Comparison of ENCODE assay signal across 2 cellular contexts in genomic region chr4:6894086-6894478, GRCh38.
TF ChIP-seq lines count a peak whose summit lies in the region.

No MANE protein-coding gene starts in this region.

TF ChIP-seq in A549, 52 proteins besides CTCF, POLR2A, EP300 and RAD21:
- no peak for TF ChIP-seq HOXB13 (CRISPR knock-in tag; IDR thresholded peaks at IDR 0.05; ENCODE audit: low read depth)
- TF ChIP-seq ZC3H11A (IDR thresholded peaks at IDR 0.05): no peak
- no peak for TF ChIP-seq ZSCAN20 (CRISPR knock-in tag; IDR thresholded peaks at IDR 0.05)
- TF ChIP-seq CBX2 (IDR thresholded peaks at IDR 0.05; ENCODE audit: borderline replicate concordance, low read depth): no peak
- TF ChIP-seq RARB (CRISPR knock-in tag; IDR thresholded peaks at IDR 0.05): no peak
- TF ChIP-seq TFCP2L1 (CRISPR knock-in tag; IDR thresholded peaks at IDR 0.05): no peak
- TF ChIP-seq HES2 (IDR thresholded peaks at IDR 0.05): no peak
- TF ChIP-seq RFX5 (IDR thresholded peaks at IDR 0.05): no peak
- no peak for TF ChIP-seq GATA3 (IDR thresholded peaks at IDR 0.05; ENCODE audit: borderline replicate concordance)
- TF ChIP-seq USF2 (IDR thresholded peaks at IDR 0.05): no peak
- no peak for TF ChIP-seq HEYL (CRISPR knock-in tag; IDR thresholded peaks at IDR 0.05)
- TF ChIP-seq E2F6 (IDR thresholded peaks at IDR 0.05; ENCODE audit: borderline replicate concordance, low read depth): no peak
- TF ChIP-seq MAZ (IDR thresholded peaks at IDR 0.05; ENCODE audit: borderline replicate concordance, low read depth, low read length): no peak
- no peak for TF ChIP-seq HDAC2 (IDR thresholded peaks at IDR 0.05)

TF ChIP-seq in K562, 482 proteins besides CTCF, POLR2A, EP300 and RAD21:
- TF ChIP-seq CBX8 (IDR thresholded peaks at IDR 0.05; ENCODE audit: borderline replicate concordance, extremely low read depth, low read depth, low read length, poor library complexity, severe bottlenecking): no peak
- TF ChIP-seq STAT5B (CRISPR knock-in tag; IDR thresholded peaks at IDR 0.05): no peak
- TF ChIP-seq HDAC8 (tag; IDR thresholded peaks at IDR 0.05): no peak
- TF ChIP-seq E2F5 (CRISPR knock-in tag; IDR thresholded peaks at IDR 0.05): no peak
- no peak for TF ChIP-seq THAP7 (CRISPR knock-in tag; IDR thresholded peaks at IDR 0.05)
- TF ChIP-seq RBM15 (IDR thresholded peaks at IDR 0.05; ENCODE audit: insufficient read depth, low read length): no peak
- no peak for TF ChIP-seq ZC3H4 (CRISPR knock-in tag; IDR thresholded peaks at IDR 0.05; ENCODE audit: borderline replicate concordance)
- TF ChIP-seq RB1 (IDR thresholded peaks at IDR 0.05; ENCODE audit: low read depth): no peak
- no peak for TF ChIP-seq SP2 (IDR thresholded peaks at IDR 0.05; ENCODE audit: extremely low read depth, low read depth, low read length, poor library complexity, severe bottlenecking)
- no peak for TF ChIP-seq HNRNPLL (IDR thresholded peaks at IDR 0.05; ENCODE audit: low read depth, low read length, poor library complexity, severe bottlenecking)
- no peak for TF ChIP-seq NR4A1 (CRISPR knock-in tag; IDR thresholded peaks at IDR 0.05)
- TF ChIP-seq NR4A1 (tag; IDR thresholded peaks at IDR 0.05): no peak
- TF ChIP-seq BMI1 (IDR thresholded peaks at IDR 0.05; ENCODE audit: low read length): no peak
- TF ChIP-seq PTBP1 (IDR thresholded peaks at IDR 0.05; ENCODE audit: low read depth, low read length): no peak
- no peak for TF ChIP-seq TSHZ1 (CRISPR knock-in tag; IDR thresholded peaks at IDR 0.05)
- no peak for TF ChIP-seq LEF1 (IDR thresholded peaks at IDR 0.05)
- TF ChIP-seq GTF2E2 (tag; IDR thresholded peaks at IDR 0.05): no peak
TF ChIP-seq in K562: peak in this region for 0.
